Comparison of ENCODE assay signal across 20 cellular contexts in genomic region chr11:91730071-91730470, GRCh38.
A peak's percentile ranks its signal among the peaks of the same experiment; 100 is the strongest.
DNase-seq lines count a peak whose midpoint lies in the region; TF ChIP-seq lines count a peak whose summit lies in the region.
"Had no signal": no experiment of that assay in that cellular context is flagged by ENCODE, and none has a peak within 500 bp of the region (broad histone marks: within the 10 kb centered on the region; RNA-seq: fewer than 3 reads in every experiment).

No MANE protein-coding gene starts in this region.

- no peak overlapping the region for H2BK120ac ChIP-seq in trophoblast cell (ENCODE audit: insufficient read depth, low read length, poor library complexity)

- TF ChIP-seq CTCF in fibroblast of pulmonary artery (IDR thresholded peaks at IDR 0.05; ENCODE audit: low read length, missing control alignments) (no peak), MM.1S (IDR thresholded peaks at IDR 0.05; ENCODE audit: low read length) (no peak)

- H3K4me3 ChIP-seq in fibroblast of pulmonary artery (replicated peaks; ENCODE audit: low read depth, low read length), result no peak overlapping the region
- H3K4me3 ChIP-seq in trophoblast cell (ENCODE audit: low read depth, low read length), result no peak overlapping the region
- H3K4me3 ChIP-seq in MM.1S (ENCODE audit: low read length), result no peak overlapping the region

- no peaks in the 10 kb centered on the region for H3K27me3 ChIP-seq in trophoblast cell (ENCODE audit: insufficient read depth, low read length)
- H3K27me3 ChIP-seq in MM.1S (replicated peaks; ENCODE audit: insufficient read depth, low read length), result no peaks in the 10 kb centered on the region

- intact Hi-C loops in activated naive CD4-positive, alpha-beta T cell treated with anti-CD3 and anti-CD28 coated beads for 36 hours (cut with micrococcal nuclease), result no loop called here
- intact Hi-C loops in activated T-helper 1 cell treated with anti-CD3 and anti-CD28 coated beads, Interleukin-12 subunit alpha, Interleukin-12 subunit beta, Interleukin-2, Interleukin-4 antibody, amounts not matched to agents 30 ng/mL and 10 ng/mL and 1 ng/mL, durations not matched to agents 14 hours and 24 hours and 36 hours (cut with micrococcal nuclease), result no loop called here

- no peak overlapping the region for H3K18ac ChIP-seq in trophoblast cell (ENCODE audit: low read length)

- H3K23ac ChIP-seq in trophoblast cell (ENCODE audit: low read length), result no peak overlapping the region

- no peaks in the 10 kb centered on the region for H3K36me3 Mint-ChIP-seq in activated naive CD4-positive, alpha-beta T cell treated with anti-CD3 and anti-CD28 coated beads for 36 hours (ENCODE audit: low read depth)
- H3K36me3 Mint-ChIP-seq in activated T-helper 1 cell treated with anti-CD3 and anti-CD28 coated beads, Interleukin-12 subunit alpha, Interleukin-12 subunit beta, Interleukin-2, Interleukin-4 antibody, amounts not matched to agents 30 ng/mL and 10 ng/mL and 1 ng/mL, durations not matched to agents 14 hours and 24 hours and 36 hours (ENCODE audit: low read depth), result no peaks in the 10 kb centered on the region
- H3K36me3 Mint-ChIP-seq: CD14-positive monocyte had no signal

- no peak overlapping the region for H2AFZ ChIP-seq in trophoblast cell (ENCODE audit: insufficient read depth, low read length, poor library complexity)
- no peak overlapping the region for H2AFZ ChIP-seq in MM.1S (ENCODE audit: low read length)

- peak overlapping the region; percentile 30 for H4K91ac ChIP-seq in trophoblast cell (ENCODE audit: low read depth, low read length)

- H3K27ac Mint-ChIP-seq in activated naive CD4-positive, alpha-beta T cell treated with anti-CD3 and anti-CD28 coated beads for 36 hours, result no peak overlapping the region
- no peak overlapping the region for H3K27ac Mint-ChIP-seq in activated T-helper 1 cell treated with anti-CD3 and anti-CD28 coated beads, Interleukin-12 subunit alpha, Interleukin-12 subunit beta, Interleukin-2, Interleukin-4 antibody, amounts not matched to agents 30 ng/mL and 10 ng/mL and 1 ng/mL, durations not matched to agents 14 hours and 24 hours and 36 hours
- H3K27ac Mint-ChIP-seq: CD14-positive monocyte had no signal

- no peaks in the 10 kb centered on the region for H4K20me1 ChIP-seq in MM.1S (ENCODE audit: insufficient read depth, low read length)

- peak overlapping the region; percentile 15 for H2BK12ac ChIP-seq in trophoblast cell (ENCODE audit: low read length)

- H3K14ac ChIP-seq in trophoblast cell (ENCODE audit: low read length), result no peak overlapping the region

- peaks cover 11 to 15% of the 10 kb centered on the region in 2 experiments for H3K4me1 ChIP-seq in trophoblast cell (ENCODE audit: control insufficient read depth in 1 of 2, insufficient read depth in 2 of 2, low read length in 2 of 2)
- H3K4me1 ChIP-seq in MM.1S (ENCODE audit: low read length), result no peaks in the 10 kb centered on the region

- H3K4me3 Mint-ChIP-seq in activated naive CD4-positive, alpha-beta T cell treated with anti-CD3 and anti-CD28 coated beads for 36 hours, result no peak overlapping the region
- H3K4me3 Mint-ChIP-seq in activated T-helper 1 cell treated with anti-CD3 and anti-CD28 coated beads, Interleukin-12 subunit alpha, Interleukin-12 subunit beta, Interleukin-2, Interleukin-4 antibody, amounts not matched to agents 30 ng/mL and 10 ng/mL and 1 ng/mL, durations not matched to agents 14 hours and 24 hours and 36 hours, result no peak overlapping the region
- H3K4me3 Mint-ChIP-seq: CD14-positive monocyte had no signal

- H3K27ac ChIP-seq in trophoblast cell (ENCODE audit: low read depth, low read length) (no peak overlapping the region), MM.1S (ENCODE audit: low read length) (no peak overlapping the region)
- H3K27ac ChIP-seq: 22Rv1, KMS-11 had no signal

- no peak overlapping the region for H2AK5ac ChIP-seq in trophoblast cell (ENCODE audit: low read length)

- peaks cover 13% of the 10 kb centered on the region for H3K9me3 Mint-ChIP-seq in activated naive CD4-positive, alpha-beta T cell treated with anti-CD3 and anti-CD28 coated beads for 36 hours
- H3K9me3 Mint-ChIP-seq in activated T-helper 1 cell treated with anti-CD3 and anti-CD28 coated beads, Interleukin-12 subunit alpha, Interleukin-12 subunit beta, Interleukin-2, Interleukin-4 antibody, amounts not matched to agents 30 ng/mL and 10 ng/mL and 1 ng/mL, durations not matched to agents 14 hours and 24 hours and 36 hours, result peaks cover 12% of the 10 kb centered on the region

- no peaks in the 10 kb centered on the region for H3K27me3 Mint-ChIP-seq in activated naive CD4-positive, alpha-beta T cell treated with anti-CD3 and anti-CD28 coated beads for 36 hours (ENCODE audit: low read depth)
- H3K27me3 Mint-ChIP-seq in activated T-helper 1 cell treated with anti-CD3 and anti-CD28 coated beads, Interleukin-12 subunit alpha, Interleukin-12 subunit beta, Interleukin-2, Interleukin-4 antibody, amounts not matched to agents 30 ng/mL and 10 ng/mL and 1 ng/mL, durations not matched to agents 14 hours and 24 hours and 36 hours (ENCODE audit: insufficient read depth), result no peaks in the 10 kb centered on the region

- peaks cover 8% of the 10 kb centered on the region for H3K79me1 ChIP-seq in trophoblast cell (ENCODE audit: low read length)

- H3K4me1 Mint-ChIP-seq in activated naive CD4-positive, alpha-beta T cell treated with anti-CD3 and anti-CD28 coated beads for 36 hours (ENCODE audit: low read depth), result no peaks in the 10 kb centered on the region
- no peaks in the 10 kb centered on the region for H3K4me1 Mint-ChIP-seq in activated T-helper 1 cell treated with anti-CD3 and anti-CD28 coated beads, Interleukin-12 subunit alpha, Interleukin-12 subunit beta, Interleukin-2, Interleukin-4 antibody, amounts not matched to agents 30 ng/mL and 10 ng/mL and 1 ng/mL, durations not matched to agents 14 hours and 24 hours and 36 hours (ENCODE audit: low read depth)
- H3K4me1 Mint-ChIP-seq: CD14-positive monocyte had no signal

- H3F3A ChIP-seq in MM.1S (ENCODE audit: insufficient read depth, low read length), result no peaks in the 10 kb centered on the region

- no peak overlapping the region for H4K12ac ChIP-seq in trophoblast cell (ENCODE audit: low read depth, low read length)

- H3K9me3 ChIP-seq in trophoblast cell (ENCODE audit: insufficient read depth, low read depth, low read length) (no peaks in the 10 kb centered on the region), MM.1S (replicated peaks; ENCODE audit: insufficient read depth, low read length) (no peaks in the 10 kb centered on the region)

- CTCF ChIA-PET in activated naive CD4-positive, alpha-beta T cell treated with anti-CD3 and anti-CD28 coated beads for 36 hours (lab: Charles Lee), result no interaction called here

- H2BK5ac ChIP-seq in trophoblast cell (ENCODE audit: low read depth, low read length, poor library complexity), result no peak overlapping the region

- H3K9ac ChIP-seq in trophoblast cell (ENCODE audit: low read length), result peak overlapping the region; percentile 41
- H3K9ac ChIP-seq in MM.1S (ENCODE audit: low read length), result no peak overlapping the region
- H3K9ac ChIP-seq: KMS-11 had no signal

- H3K36me3 ChIP-seq in trophoblast cell (ENCODE audit: control insufficient read depth in 1 of 2, insufficient read depth in 2 of 2, low read length in 2 of 2) (no peaks in the 10 kb centered on the region), MM.1S (replicated peaks; ENCODE audit: insufficient read depth, low read length) (peaks cover 3% of the 10 kb centered on the region; the same call in 1 of the 2 replicates)

- no peak overlapping the region for H3K4me2 ChIP-seq in trophoblast cell (ENCODE audit: low read length)
- H3K4me2 ChIP-seq in MM.1S (ENCODE audit: low read depth, low read length), result no peak overlapping the region
- H3K4me2 ChIP-seq: KMS-11 had no signal

- H3K79me2 ChIP-seq in trophoblast cell (ENCODE audit: control insufficient read depth, insufficient read depth, low read length, poor library complexity) (no peaks in the 10 kb centered on the region), MM.1S (ENCODE audit: low read length) (no peaks in the 10 kb centered on the region)

- H3K9me2 ChIP-seq in MM.1S (replicated peaks; ENCODE audit: insufficient read depth, low read length), result no peaks in the 10 kb centered on the region

- H4K8ac ChIP-seq in trophoblast cell (ENCODE audit: low read depth, low read length), result no peak overlapping the region

- H3K4ac ChIP-seq in trophoblast cell (ENCODE audit: low read depth, low read length), result no peak overlapping the region

- DNase-seq in DMS53 (lab: John Stamatoyannopoulos, UW) (peak; percentile 17), DMS53 treated with DMSO at 0.1 percent for 48 hours (lab: John Stamatoyannopoulos, UW; ENCODE audit: unreplicated experiment) (no peak), fibroblast of pulmonary artery (ENCODE audit: low read depth) (peak; percentile 0), trophoblast cell (no peak), HuH-7.5 (ENCODE audit: low spot score) (no peak), MM.1S (no peak)
- DNase-seq in activated naive CD4-positive, alpha-beta T cell treated with anti-CD3 and anti-CD28 coated beads for 36 hours, result no peak
- no peak for DNase-seq in activated T-helper 1 cell treated with anti-CD3 and anti-CD28 coated beads, Interleukin-12 subunit alpha, Interleukin-12 subunit beta, Interleukin-2, Interleukin-4 antibody, amounts not matched to agents 30 ng/mL and 10 ng/mL and 1 ng/mL, durations not matched to agents 14 hours and 24 hours and 36 hours (ENCODE audit: low spot score)
- DNase-seq: GDM1, GOT3, NCI-H1436, NCI-H1930, NCI-H226, NCI-H524, NCI-H82, OCI-M1, Right ventricle myocardium superior had no signal

Comparison
In these comparisons a context has a peak if more than half of its experiments do, and no peak if none do; other contexts are left out.
1. DNase-seq: peak in DMS53 (single experiment) and fibroblast of pulmonary artery (single experiment); none in DMS53 treated with DMSO at 0.1 percent for 48 hours (single experiment), trophoblast cell (0 of 2), HuH-7.5 (single experiment), activated naive CD4-positive, alpha-beta T cell treated with anti-CD3 and anti-CD28 coated beads for 36 hours (single experiment), activated T-helper 1 cell treated with anti-CD3 and anti-CD28 coated beads, Interleukin-12 subunit alpha, Interleukin-12 subunit beta, Interleukin-2, Interleukin-4 antibody, amounts not matched to agents 30 ng/mL and 10 ng/mL and 1 ng/mL, durations not matched to agents 14 hours and 24 hours and 36 hours (single experiment) and MM.1S (single experiment).